Comparison of ENCODE assay signal across 7 cellular contexts in genomic region chr10:50364730-50365129, GRCh38.
DNase-seq lines count a peak whose midpoint lies in the region; ATAC-seq, FAIRE-seq and TF ChIP-seq lines count a peak whose summit lies in the region.
"Not testable (repeated sequence)": the region's sequence is repeated elsewhere in the genome, so short reads cannot be mapped to it uniquely, and the experiment has no call there.

No MANE protein-coding gene starts in this region.

- not testable (repeated sequence) for BruUV-seq in OCI-LY7 (replicated peaks; lab: Mats Ljungman, UMichigan)

- peak; percentile 20 for FAIRE-seq in GM12891 (lab: Jason Lieb, UNC)

- not testable (repeated sequence) for TF ChIP-seq CTCF in OCI-LY7 (conservative IDR thresholded peaks at IDR 0.05; ENCODE audit: low read length); activated B cell treated with CpG ODN at 0.5 μM for 24 hours (IDR thresholded peaks at IDR 0.05); mucosa of descending colon (IDR thresholded peaks at IDR 0.05)

- not testable (repeated sequence) for ATAC-seq in CD4-positive, CD25-positive, alpha-beta regulatory T cell (ENCODE audit: low read depth in 2 of 2); activated B cell treated with CpG ODN at 0.5 μM for 24 hours (ENCODE audit: low read depth)
- ATAC-seq in HG02852 (IDR thresholded peaks at IDR 0.05; ENCODE audit: unreplicated experiment) (peak; percentile 29), left ventricle myocardium superior (peak; percentile 25), mucosa of descending colon (peak; percentile 85)

- not testable (repeated sequence) for H3K27ac ChIP-seq in CD4-positive, CD25-positive, alpha-beta regulatory T cell (ENCODE audit: insufficient read depth, low read length, poor library complexity, severe bottlenecking)
- H3K27ac ChIP-seq in OCI-LY7 (ENCODE audit: low read depth, low read length, poor library complexity, severe bottlenecking) = peak overlapping the region; percentile 100

- H3K27ac Mint-ChIP-seq in CD4-positive, CD25-positive, alpha-beta regulatory T cell = peak overlapping the region in 2 of 3 donors; percentile 42 to 62
- peak overlapping the region; percentile 62 for H3K27ac Mint-ChIP-seq in activated B cell treated with CpG ODN at 0.5 μM for 24 hours

- H3K4me3 Mint-ChIP-seq in CD4-positive, CD25-positive, alpha-beta regulatory T cell = peak overlapping the region in 2 of 4 donors; percentile 1 to 5
- H3K4me3 Mint-ChIP-seq in activated B cell treated with CpG ODN at 0.5 μM for 24 hours = not testable (repeated sequence)

- peak overlapping the region; percentile 8; the same call in 1 of the 2 replicates for H2AFZ ChIP-seq in OCI-LY7 (ENCODE audit: low read length)

- not testable (repeated sequence) for H4K20me1 ChIP-seq in OCI-LY7 (ENCODE audit: insufficient read depth, low read length)

- not testable (repeated sequence) for DNase-seq in CD4-positive, CD25-positive, alpha-beta regulatory T cell; GM12891 (ENCODE audit: insufficient read length, low spot score); OCI-LY7 (ENCODE audit: low spot score); activated B cell treated with CpG ODN at 0.5 μM for 24 hours; left ventricle myocardium superior; mucosa of descending colon

- TF ChIP-seq POLR2A in GM12891 (IDR thresholded peaks at IDR 0.05; ENCODE audit: low read depth, low read length) = not testable (repeated sequence)

- not testable (repeated sequence) for H3K9me2 ChIP-seq in OCI-LY7 (ENCODE audit: insufficient read depth, low read length)

- peaks cover 29% of the 10 kb centered on the region for H3K4me1 ChIP-seq in CD4-positive, CD25-positive, alpha-beta regulatory T cell (ENCODE audit: control insufficient read depth, insufficient read depth, low read length, poor library complexity, severe bottlenecking)
- peaks cover 49% of the 10 kb centered on the region for H3K4me1 ChIP-seq in OCI-LY7 (ENCODE audit: insufficient read depth, low read length, poor library complexity, severe bottlenecking)
- not testable (repeated sequence) for H3K4me1 ChIP-seq in mucosa of descending colon (ENCODE audit: low read depth)

- not testable (repeated sequence) for H3K27me3 Mint-ChIP-seq in CD4-positive, CD25-positive, alpha-beta regulatory T cell; activated B cell treated with CpG ODN at 0.5 μM for 24 hours

- not testable (repeated sequence) for H3K36me3 ChIP-seq in CD4-positive, CD25-positive, alpha-beta regulatory T cell (ENCODE audit: control insufficient read depth, insufficient read depth, low read length); mucosa of descending colon (ENCODE audit: low read depth)
- H3K36me3 ChIP-seq in OCI-LY7 (ENCODE audit: insufficient read depth, low read length) = peaks cover 10% of the 10 kb centered on the region

- H3K9me3 Mint-ChIP-seq in CD4-positive, CD25-positive, alpha-beta regulatory T cell = not testable (repeated sequence)
- peaks cover 12% of the 10 kb centered on the region for H3K9me3 Mint-ChIP-seq in activated B cell treated with CpG ODN at 0.5 μM for 24 hours

- peaks cover 38% of the 10 kb centered on the region for H3K79me2 ChIP-seq in OCI-LY7 (ENCODE audit: insufficient read depth, low read depth, low read length)

- H3K9me3 ChIP-seq in CD4-positive, CD25-positive, alpha-beta regulatory T cell (ENCODE audit: control insufficient read depth in 2 of 2, low read length in 2 of 2); OCI-LY7 (ENCODE audit: low read length); mucosa of descending colon: not testable (repeated sequence)

- CTCF ChIA-PET in OCI-LY7 (lab: Charles Lee; ENCODE audit: unreplicated experiment); activated B cell treated with CpG ODN at 0.5 μM for 24 hours (lab: Charles Lee): not testable (repeated sequence)

- intact Hi-C loops in OCI-LY7 (cut with micrococcal nuclease; ENCODE audit: unreplicated experiment) (loop anchor here (5.0 kb wide), 1 partner anchor 53 kb away; no protein-coding TSS in a partner anchor), activated B cell treated with CpG ODN at 0.5 μM for 24 hours (cut with micrococcal nuclease) (loop anchor here (5.0 kb wide), 1 partner anchor 143 kb away; no protein-coding TSS in a partner anchor)
- intact Hi-C loops in left ventricle myocardium superior (cut with micrococcal nuclease); mucosa of descending colon (cut with DNase I, micrococcal nuclease): not testable (repeated sequence)

- H3K4me2 ChIP-seq in OCI-LY7 (ENCODE audit: low read length) = peak overlapping the region; percentile 88

- H3K27me3 ChIP-seq in CD4-positive, CD25-positive, alpha-beta regulatory T cell (ENCODE audit: control insufficient read depth, insufficient read depth, low read length) = not testable (repeated sequence)

- not testable (repeated sequence) for H3K4me3 ChIP-seq in CD4-positive, CD25-positive, alpha-beta regulatory T cell (ENCODE audit: low read depth, low read length); OCI-LY7 (ENCODE audit: low read depth, low read length, poor library complexity, severe bottlenecking); mucosa of descending colon

- H3K36me3 Mint-ChIP-seq in CD4-positive, CD25-positive, alpha-beta regulatory T cell = peaks cover 37% of the 10 kb centered on the region
- H3K36me3 Mint-ChIP-seq in activated B cell treated with CpG ODN at 0.5 μM for 24 hours (ENCODE audit: low read depth) = peaks cover 42% of the 10 kb centered on the region

- peaks cover 40 to 84% (median 54%) of the 10 kb centered on the region in 4 donors for H3K4me1 Mint-ChIP-seq in CD4-positive, CD25-positive, alpha-beta regulatory T cell
- peaks cover 49% of the 10 kb centered on the region for H3K4me1 Mint-ChIP-seq in activated B cell treated with CpG ODN at 0.5 μM for 24 hours

- POLR2A ChIA-PET in OCI-LY7 (lab: Charles Lee) = interaction anchor here (1.3 to 1.5 kb wide), 2 partner anchors 9 to 23 kb away, joined by 5 to 6 read pairs; no protein-coding TSS in a partner anchor
- POLR2A ChIA-PET in activated B cell treated with CpG ODN at 0.5 μM for 24 hours (lab: Charles Lee) = not testable (repeated sequence)
